8 cellular contexts compared by ENCODE assay signal in genomic region chr2:20578895-20579825, GRCh38.
DNase-seq lines count a peak whose midpoint lies in the region; ATAC-seq and TF ChIP-seq lines count a peak whose summit lies in the region.

No MANE protein-coding gene starts in this region.

- POLR2A ChIA-PET in Caco-2 (lab: Charles Lee), result interaction anchor here (2.7 kb wide), 1 partner anchor 132 kb away, joined by 15 read pairs; the partner anchor contains the start of gene RHOB

- H3K4me3 ChIP-seq in Caco-2 (ENCODE audit: low read depth, low read length) (no peak overlapping the region), left ventricle myocardium inferior (no peak overlapping the region)

- CTCF ChIA-PET in Caco-2 (lab: Charles Lee), result interaction anchor here (0.6 kb wide), 1 partner anchor 52 kb away, joined by 4 read pairs; no protein-coding TSS in a partner anchor

- DNase-seq in Caco-2 (peak; percentile 65 to 84), amniotic epithelial cell (ENCODE audit: low read depth) (peak; percentile 98), left ventricle myocardium inferior (peak; percentile 83), retina (peak; percentile 72), NCI-H1417 (lab: John Stamatoyannopoulos, UW) (no peak)
- no peak for DNase-seq in stimulated activated naive CD4-positive, alpha-beta T cell (lab: John Stamatoyannopoulos, UW)

- no peak overlapping the region for H3K4me3 Mint-ChIP-seq in Caco-2 (ENCODE audit: unreplicated experiment)

- peaks cover 40% of the 10 kb centered on the region for H3K4me1 Mint-ChIP-seq in Caco-2 (ENCODE audit: low read depth, unreplicated experiment)

- TF ChIP-seq CTCF in Caco-2 (IDR thresholded peaks at IDR 0.05; ENCODE audit: insufficient read depth in 1 of 2, low read depth in 1 of 2, low read length in 1 of 2, severe bottlenecking in 1 of 2, unreplicated experiment in 1 of 2) (no peak), left ventricle myocardium inferior (IDR thresholded peaks at IDR 0.05; ENCODE audit: borderline replicate concordance) (no peak)

- ATAC-seq in GM21390 (IDR thresholded peaks at IDR 0.05; ENCODE audit: unreplicated experiment) (peak; percentile 63), HG03571 (IDR thresholded peaks at IDR 0.05; ENCODE audit: unreplicated experiment) (peak; percentile 69)

- no peaks in the 10 kb centered on the region for H3K9me3 ChIP-seq in Caco-2
- peaks cover 9% of the 10 kb centered on the region for H3K9me3 ChIP-seq in left ventricle myocardium inferior (replicated peaks)

- H3K36me3 ChIP-seq in Caco-2 (ENCODE audit: control insufficient read depth, insufficient read depth, low read length) (no peaks in the 10 kb centered on the region), left ventricle myocardium inferior (no peaks in the 10 kb centered on the region)

- H3K4me1 ChIP-seq in Caco-2 (peaks cover 53% of the 10 kb centered on the region), left ventricle myocardium inferior (peaks cover 89% of the 10 kb centered on the region)

- H3K27ac Mint-ChIP-seq in Caco-2 (ENCODE audit: unreplicated experiment), result peak overlapping the region; percentile 85

- BruUV-seq in Caco-2 (replicated peaks; lab: Mats Ljungman, UMichigan), result no TSS peak

- H3K27ac ChIP-seq in left ventricle myocardium inferior (replicated peaks), result peak overlapping the region; percentile 89

- no peaks in the 10 kb centered on the region for H3K9me3 Mint-ChIP-seq in Caco-2 (ENCODE audit: unreplicated experiment)

- no peaks in the 10 kb centered on the region for H3K27me3 Mint-ChIP-seq in Caco-2 (ENCODE audit: insufficient read depth, unreplicated experiment)

- H3K27me3 ChIP-seq in Caco-2 (replicated peaks; ENCODE audit: control insufficient read depth, insufficient read depth, low read length) (no peaks in the 10 kb centered on the region), left ventricle myocardium inferior (ENCODE audit: low read depth) (no peaks in the 10 kb centered on the region)

- intact Hi-C loops in Caco-2 (cut with micrococcal nuclease; ENCODE audit: unreplicated experiment), result loop anchor here (1.0 kb wide), 1 partner anchor 14 kb away; no protein-coding TSS in a partner anchor
- intact Hi-C loops in left ventricle myocardium inferior (cut with micrococcal nuclease), result no loop called here

- no peaks in the 10 kb centered on the region for H3K36me3 Mint-ChIP-seq in Caco-2 (ENCODE audit: insufficient read depth, unreplicated experiment)

Comparison
In these comparisons a context has a peak if more than half of its experiments do, and no peak if none do; other contexts are left out.
1. DNase-seq: peak in Caco-2 (2 of 2), amniotic epithelial cell (single experiment), left ventricle myocardium inferior (single experiment) and retina (single experiment); none in NCI-H1417 (0 of 3) and stimulated activated naive CD4-positive, alpha-beta T cell (0 of 6).